ENCODE assay signal across 7 cellular contexts in genomic region chr15:83207622-83208356, GRCh38. TPM values are rescaled to one million over a fixed set of nuclear protein-coding genes. Genes with fewer than 3 reads are reported as not detected.
DNase-seq lines count a peak whose midpoint lies in the region; ATAC-seq, FAIRE-seq and TF ChIP-seq lines count a peak whose summit lies in the region.

HDGFL3 (minus strand) TSS chr15:83207823; CDS start chr15:83207414, 409 bp downstream.

- H3K36me3 ChIP-seq in OCI-LY1 (ENCODE audit: insufficient read depth, low read length) = no peaks in the 10 kb centered on the region

- H3K9me2 ChIP-seq in OCI-LY1 (ENCODE audit: low read depth, low read length) = no peaks in the 10 kb centered on the region

- no peaks in the 10 kb centered on the region for H3K27me3 ChIP-seq in OCI-LY1 (ENCODE audit: insufficient read depth, low read length)

- H3K27ac ChIP-seq in OCI-LY1 (ENCODE audit: low read depth, low read length, poor library complexity, severe bottlenecking) = no peak within 1 kb of the TSS

- no peaks in the 10 kb centered on the region for H3F3A ChIP-seq in OCI-LY1 (ENCODE audit: insufficient read depth, low read length)

- peak within 1 kb of the TSS; percentile 79 for H3K27ac Mint-ChIP-seq in activated naive CD8-positive, alpha-beta T cell treated with anti-CD3 and anti-CD28 coated beads for 36 hours
- H3K27ac Mint-ChIP-seq in neural crest cell (ENCODE audit: unreplicated experiment) = peak within 1 kb of the TSS; percentile 95

- peak within 1 kb of the TSS; percentile 40 for H3K4me3 ChIP-seq in OCI-LY1 (ENCODE audit: low read depth, low read length, poor library complexity, severe bottlenecking)

- H3K36me3 Mint-ChIP-seq in activated naive CD8-positive, alpha-beta T cell treated with anti-CD3 and anti-CD28 coated beads for 36 hours = peaks cover 2% of the 10 kb centered on the region
- H3K36me3 Mint-ChIP-seq in neural crest cell (ENCODE audit: low read depth) = no peaks in the 10 kb centered on the region

- DNase-seq in activated naive CD8-positive, alpha-beta T cell treated with anti-CD3 and anti-CD28 coated beads for 36 hours = peak; percentile 57
- DNase-seq in glomerular endothelial cell (ENCODE audit: extremely low read depth, low read depth, low spot score) (no peak), neural crest cell (ENCODE audit: low read depth, low spot score) (peak; percentile 60), urothelium cell line (ENCODE audit: low spot score) (peak; percentile 79)

- H3K9me3 ChIP-seq in OCI-LY1 (ENCODE audit: low read length) = no peaks in the 10 kb centered on the region

- peaks cover 36% of the 10 kb centered on the region for H3K27me3 Mint-ChIP-seq in activated naive CD8-positive, alpha-beta T cell treated with anti-CD3 and anti-CD28 coated beads for 36 hours
- no peaks in the 10 kb centered on the region for H3K27me3 Mint-ChIP-seq in neural crest cell (ENCODE audit: low read depth)

- H3K79me2 ChIP-seq in OCI-LY1 (ENCODE audit: insufficient read depth, low read length) = no peaks in the 10 kb centered on the region

- TF ChIP-seq CTCF in GM12872 (IDR thresholded peaks at IDR 0.05; ENCODE audit: insufficient read depth, low read depth, low read length) (0 out of 3 replicates have a peak, but pooled peaks have one; percentile 5), OCI-LY1 (IDR thresholded peaks at IDR 0.05; ENCODE audit: low read length) (no peak), neural crest cell (conservative IDR thresholded peaks at IDR 0.05) (peak; percentile 35)

- H3K9me3 Mint-ChIP-seq in activated naive CD8-positive, alpha-beta T cell treated with anti-CD3 and anti-CD28 coated beads for 36 hours = peaks cover 2% of the 10 kb centered on the region
- H3K9me3 Mint-ChIP-seq in neural crest cell = no peaks in the 10 kb centered on the region

- peak within 1 kb of the TSS; percentile 32 for H3K4me2 ChIP-seq in OCI-LY1 (ENCODE audit: low read length)

- peak; percentile 48 for ATAC-seq in HG02759 (IDR thresholded peaks at IDR 0.05; ENCODE audit: unreplicated experiment)

- H4K20me1 ChIP-seq in OCI-LY1 (ENCODE audit: insufficient read depth, low read length) = no peaks in the 10 kb centered on the region

- H3K4me3 Mint-ChIP-seq in activated naive CD8-positive, alpha-beta T cell treated with anti-CD3 and anti-CD28 coated beads for 36 hours = peak within 1 kb of the TSS; percentile 81
- H3K4me3 Mint-ChIP-seq in neural crest cell = peak within 1 kb of the TSS; percentile 100

- H3K4me1 ChIP-seq in OCI-LY1 (ENCODE audit: insufficient read depth, low read length, severe bottlenecking) = no peaks in the 10 kb centered on the region

- no peak for FAIRE-seq in urothelium cell line (lab: Jason Lieb, UNC)

- peaks cover 6% of the 10 kb centered on the region for H3K4me1 Mint-ChIP-seq in activated naive CD8-positive, alpha-beta T cell treated with anti-CD3 and anti-CD28 coated beads for 36 hours
- peaks cover 37% of the 10 kb centered on the region for H3K4me1 Mint-ChIP-seq in neural crest cell

- no peak within 1 kb of the TSS for H2AFZ ChIP-seq in OCI-LY1 (ENCODE audit: low read length)

- no peak within 1 kb of the TSS for H3K9ac ChIP-seq in OCI-LY1 (ENCODE audit: low read length)

RNA-seq across cellular contexts. Expression of gene HDGFL3, which starts in this region (rescaled TPM):
- total RNA-seq in activated naive CD8-positive, alpha-beta T cell treated with anti-CD3 and anti-CD28 coated beads for 36 hours = 10 to 100 TPM; 13.7 to 14.1 TPM
- 42.0 and 66.2 TPM in 2 replicates for total RNA-seq in glomerular endothelial cell
- total RNA-seq in neural crest cell = 127 and 130 TPM in 2 replicates
